19 cellular contexts compared by ENCODE assay signal in the genomic region with DNA sequence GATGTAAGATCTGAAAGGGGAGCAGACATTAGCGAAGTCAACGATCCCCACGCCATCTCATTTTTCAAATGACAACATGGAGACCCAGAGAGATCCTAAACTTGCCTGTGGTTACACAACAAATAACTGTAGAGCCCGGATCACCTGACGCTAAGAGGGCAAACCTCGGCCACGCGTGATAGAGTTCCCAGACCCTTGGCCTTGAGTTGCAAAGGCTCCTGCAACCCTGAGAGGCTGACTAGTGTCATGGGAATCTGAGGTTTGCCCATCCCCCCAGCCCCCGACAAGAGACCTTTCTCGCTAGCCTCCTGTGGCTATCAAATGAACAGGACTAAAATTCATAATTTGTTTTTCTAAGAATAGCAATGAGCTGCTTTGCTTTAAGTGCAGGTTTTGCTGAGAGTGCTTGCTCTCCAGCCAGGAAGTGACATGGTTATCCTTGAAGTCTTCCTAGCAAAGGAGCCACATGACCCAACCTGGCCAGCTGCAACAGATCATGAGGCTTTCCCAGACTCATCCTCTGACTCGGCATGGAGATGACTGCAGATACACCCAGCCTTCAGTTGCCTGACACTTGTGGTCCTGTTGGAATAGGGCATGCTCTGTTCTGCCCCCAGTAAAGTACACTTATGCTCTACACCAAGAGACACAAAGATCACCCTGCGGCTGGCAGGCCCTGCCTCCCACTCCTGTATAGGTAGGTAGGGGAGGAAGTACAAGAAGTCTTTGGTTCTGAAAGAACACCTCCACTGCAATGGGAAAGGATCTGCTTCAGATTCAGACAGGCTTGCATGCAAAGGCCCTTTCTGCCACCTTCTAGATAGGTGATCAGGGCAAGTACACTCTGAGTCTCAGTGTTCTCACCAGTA. TPM values are rescaled to one million over a fixed set of nuclear protein-coding genes. Genes with fewer than 3 reads are reported as not detected.
DNase-seq lines count a peak whose midpoint lies in the region; ATAC-seq and TF ChIP-seq lines count a peak whose summit lies in the region.
"Had no signal": no experiment of that assay in that cellular context is flagged by ENCODE, and none has a peak within 500 bp of the region (broad histone marks: within the 10 kb centered on the region; RNA-seq: fewer than 3 reads in every experiment).

No MANE protein-coding gene starts in this region.

- H3K4me2 ChIP-seq in hepatocyte: no peak overlapping the region
- H3K4me2 ChIP-seq: A549 had no signal

- CTCF ChIA-PET in CD8-positive, alpha-beta T cell (lab: Charles Lee): interaction anchor here (1.5 to 2.3 kb wide), 3 partner anchors 10 to 307 kb away, joined by 4 to 8 read pairs (median 6); no protein-coding TSS in a partner anchor

- POLR2A ChIA-PET in CD8-positive, alpha-beta T cell (lab: Charles Lee): no interaction called here

- H3K27ac ChIP-seq in hepatocyte (no peak overlapping the region), thyroid gland (no peak overlapping the region)
- H3K27ac ChIP-seq in CD8-positive, alpha-beta T cell (ENCODE audit: low read depth, low read length): no peak overlapping the region
- H3K27ac ChIP-seq: A549 had no signal

- H3K36me3 Mint-ChIP-seq in CD8-positive, alpha-beta T cell: peaks cover 4% of the 10 kb centered on the region
- H3K36me3 Mint-ChIP-seq: activated naive CD4-positive, alpha-beta T cell treated with anti-CD3 and anti-CD28 coated beads, Interleukin-2, amount 50 U/mL, for 24 hours had no signal

- no peaks in the 10 kb centered on the region for H3K9me3 Mint-ChIP-seq in CD8-positive, alpha-beta T cell
- H3K9me3 Mint-ChIP-seq: activated naive CD4-positive, alpha-beta T cell treated with anti-CD3 and anti-CD28 coated beads, Interleukin-2, amount 50 U/mL, for 24 hours; CD4-positive, alpha-beta memory T cell; central memory CD8-positive, alpha-beta T cell; T-helper 2 cell treated with Interferon-gamma antibody and Interleukin-4, amounts not matched to agents 5 μg/mL and 100 μg/mL, for 36 hours had no signal

- ATAC-seq in HG03175 (IDR thresholded peaks at IDR 0.05; ENCODE audit: unreplicated experiment): no peak
- ATAC-seq in CD8-positive, alpha-beta T cell: no peak
- ATAC-seq: A549; activated CD4-positive, alpha-beta T cell treated with anti-CD3 and anti-CD28 coated beads for 36 hours had no signal

- in situ Hi-C loops in SK-MEL-5 (cut with HindIII; ENCODE audit: low pct_unique_long_range_greater_than_20kb, low sequenced_read_pairs): no loop called here

- H3K9me2 ChIP-seq in hepatocyte (replicated peaks; ENCODE audit: insufficient read depth): no peaks in the 10 kb centered on the region

- H2AFZ ChIP-seq in hepatocyte: no peak overlapping the region

- TF ChIP-seq POLR2A in thyroid gland (IDR thresholded peaks at IDR 0.05): no peak

- H3K4me1 Mint-ChIP-seq in CD8-positive, alpha-beta T cell (ENCODE audit: low read depth): no peaks in the 10 kb centered on the region
- H3K4me1 Mint-ChIP-seq: activated naive CD4-positive, alpha-beta T cell treated with anti-CD3 and anti-CD28 coated beads, Interleukin-2, amount 50 U/mL, for 24 hours; central memory CD8-positive, alpha-beta T cell had no signal

- H4K20me1 ChIP-seq in hepatocyte (ENCODE audit: insufficient read depth, poor library complexity, severe bottlenecking): no peaks in the 10 kb centered on the region

- WGBS in hepatocyte (ENCODE audit: low lambda C conversion rate, missing lambda C conversion rate): 88% methylated on average over 12 of the region's 12 CpGs
- WGBS in thyroid gland, 2 donors: 70 to 71% methylated on average over 12 of the region's 12 CpGs

- H3K9me3 ChIP-seq in hepatocyte (ENCODE audit: low read depth) (no peaks in the 10 kb centered on the region), thyroid gland (no peaks in the 10 kb centered on the region)
- no peaks in the 10 kb centered on the region for H3K9me3 ChIP-seq in CD8-positive, alpha-beta T cell (ENCODE audit: low read length)
- H3K9me3 ChIP-seq: A549 had no signal

- no peaks in the 10 kb centered on the region for H3K4me1 ChIP-seq in hepatocyte (ENCODE audit: insufficient read depth)
- no peaks in the 10 kb centered on the region for H3K4me1 ChIP-seq in thyroid gland
- H3K4me1 ChIP-seq in CD8-positive, alpha-beta T cell (ENCODE audit: insufficient read depth, low read length): no peaks in the 10 kb centered on the region
- H3K4me1 ChIP-seq: A549 had no signal

- H3K27ac Mint-ChIP-seq in CD8-positive, alpha-beta T cell: no peak overlapping the region
- H3K27ac Mint-ChIP-seq: activated CD4-positive, alpha-beta T cell treated with anti-CD3 and anti-CD28 coated beads for 36 hours; activated naive CD4-positive, alpha-beta T cell treated with anti-CD3 and anti-CD28 coated beads, Interleukin-2, amount 50 U/mL, for 24 hours; T-helper 2 cell treated with Interferon-gamma antibody and Interleukin-4, amounts not matched to agents 5 μg/mL and 100 μg/mL, for 36 hours had no signal

- TF ChIP-seq CTCF in hepatocyte (IDR thresholded peaks at IDR 0.05; ENCODE audit: poor library complexity) (no peak), thyroid gland (IDR thresholded peaks at IDR 0.05) (no peak)
- TF ChIP-seq CTCF in CD8-positive, alpha-beta T cell (IDR thresholded peaks at IDR 0.05): no peak

- no peaks in the 10 kb centered on the region for H3K79me2 ChIP-seq in hepatocyte

- H3K4me3 Mint-ChIP-seq in CD8-positive, alpha-beta T cell: no peak overlapping the region
- H3K4me3 Mint-ChIP-seq: activated CD4-positive, alpha-beta T cell treated with anti-CD3 and anti-CD28 coated beads for 36 hours; activated naive CD4-positive, alpha-beta T cell treated with anti-CD3 and anti-CD28 coated beads, Interleukin-2, amount 50 U/mL, for 24 hours; CD4-positive, alpha-beta memory T cell; central memory CD8-positive, alpha-beta T cell; T-helper 2 cell treated with Interferon-gamma antibody and Interleukin-4, amounts not matched to agents 5 μg/mL and 100 μg/mL, for 36 hours had no signal

- H3K27me3 Mint-ChIP-seq in CD8-positive, alpha-beta T cell (ENCODE audit: low read depth): peaks cover 3% of the 10 kb centered on the region
- H3K27me3 Mint-ChIP-seq: activated CD4-positive, alpha-beta T cell treated with anti-CD3 and anti-CD28 coated beads for 36 hours; activated naive CD4-positive, alpha-beta T cell treated with anti-CD3 and anti-CD28 coated beads, Interleukin-2, amount 50 U/mL, for 24 hours; central memory CD8-positive, alpha-beta T cell had no signal

- H3K4me3 ChIP-seq in hepatocyte (no peak overlapping the region), thyroid gland (replicated peaks in 1 of 3) (no peak overlapping the region)
- no peak overlapping the region for H3K4me3 ChIP-seq in CD8-positive, alpha-beta T cell (ENCODE audit: low read depth, low read length)
- H3K4me3 ChIP-seq: A549 had no signal

- H3K36me3 ChIP-seq in hepatocyte (replicated peaks; ENCODE audit: insufficient read depth, low read depth): no peaks in the 10 kb centered on the region
- H3K36me3 ChIP-seq in thyroid gland: no peaks in the 10 kb centered on the region
- no peaks in the 10 kb centered on the region for H3K36me3 ChIP-seq in CD8-positive, alpha-beta T cell (ENCODE audit: insufficient read depth, low read length)

- H3K27me3 ChIP-seq in hepatocyte (no peaks in the 10 kb centered on the region), thyroid gland (no peaks in the 10 kb centered on the region)
- no peaks in the 10 kb centered on the region for H3K27me3 ChIP-seq in CD8-positive, alpha-beta T cell (ENCODE audit: insufficient read depth, low read length)

- intact Hi-C loops in thyroid gland (cut with DNase I): no loop called here
- intact Hi-C loops in CD8-positive, alpha-beta T cell (cut with DNase I, micrococcal nuclease): no loop called here

- peak; percentile 28 for DNase-seq in NCI-H2227 (lab: John Stamatoyannopoulos, UW; ENCODE audit: unreplicated experiment)
- no peak for DNase-seq in NCI-H2227 treated with DMSO at 0.1 percent for 48 hours (lab: John Stamatoyannopoulos, UW)
- DNase-seq in SK-MEL-5 (ENCODE audit: low read depth, low spot score): peak; percentile 60
- DNase-seq in hepatocyte (ENCODE audit: low spot score): peak; percentile 27
- DNase-seq in thyroid gland: peak; percentile 14 to 20
- no peak for DNase-seq in CD8-positive, alpha-beta T cell
- DNase-seq in activated CD8-positive, alpha-beta memory T cell treated with anti-CD3 and anti-CD28 coated beads for 24 hours: no peak
- DNase-seq: activated CD4-positive, alpha-beta T cell treated with anti-CD3 and anti-CD28 coated beads for 36 hours; activated T-cell treated with anti-CD3 and anti-CD28 coated beads for 4 hours; CD4-positive, alpha-beta memory T cell; NCI-H1694; posterior cingulate gyrus; Right ventricle myocardium superior; stimulated activated CD4-positive, alpha-beta T cell treated with anti-CD3 and anti-CD28 coated beads, Interleukin-15, amount 100 ng/mL, for 24 hours had no signal

RNA-seq across cellular contexts. Expression of gene MCF2L2, which starts 36.0 kb away (rescaled TPM):
- total RNA-seq in SK-MEL-5 (2014; rRNA removed; shearing (Covaris generic)): 0.79 and 1.0 TPM in 2 replicates
- polyA plus RNA-seq in SK-MEL-5 (2015; cell fraction: cytosol; rRNA removed): 0.14 and 1.0 TPM in 2 replicates
- 3.7 and 8.9 TPM in 2 replicates for polyA plus RNA-seq in SK-MEL-5 (2015; cell fraction: nucleus; rRNA removed)
- total RNA-seq in hepatocyte (0.40 and 0.63 TPM in 2 replicates), thyroid gland (under 1 TPM in 3 of 4 donors, not detected in 1; 0.13 to 0.49 (median 0.22) TPM)
- 0.10 and 0.17 TPM in 2 replicates for polyA plus RNA-seq in hepatocyte
- 1 to 10 TPM; 5.0 to 5.8 TPM for total RNA-seq in CD8-positive, alpha-beta T cell

Comparison
In these comparisons a context has a peak if more than half of its experiments do, and no peak if none do; other contexts are left out.
1. DNase-seq: peak in NCI-H2227 (single experiment), SK-MEL-5 (single experiment), hepatocyte (single experiment) and thyroid gland (2 of 2); none in NCI-H2227 treated with DMSO at 0.1 percent for 48 hours (single experiment), CD8-positive, alpha-beta T cell (0 of 7) and activated CD8-positive, alpha-beta memory T cell treated with anti-CD3 and anti-CD28 coated beads for 24 hours (single experiment).